8 cellular contexts compared by ENCODE assay signal in the genomic region with DNA sequence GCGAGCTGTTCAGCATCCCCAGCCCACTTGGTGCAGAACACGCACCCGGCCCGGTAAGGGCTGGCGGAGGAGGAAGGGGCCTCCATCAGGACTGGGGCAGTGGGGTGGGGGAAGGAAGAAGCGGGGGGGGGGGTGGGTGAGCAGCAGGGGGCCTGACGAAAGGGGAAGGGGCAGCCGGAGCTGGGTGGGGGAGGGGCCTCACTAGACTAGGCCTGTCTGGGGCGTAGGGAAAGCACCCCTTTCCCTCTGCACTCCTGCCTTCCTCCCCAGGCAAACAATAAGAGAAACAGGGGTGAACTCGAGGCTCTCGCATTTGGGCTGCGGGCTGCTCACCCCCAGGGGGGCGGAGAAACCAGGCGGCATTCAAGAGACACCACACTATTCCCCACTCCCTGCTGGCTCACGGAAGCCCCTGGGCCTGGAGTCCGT.
DNase-seq lines count a peak whose midpoint lies in the region; ATAC-seq and TF ChIP-seq lines count a peak whose summit lies in the region.

No MANE protein-coding gene starts in this region.

- no peaks in the 10 kb centered on the region for H3K27me3 Mint-ChIP-seq in activated T-cell treated with anti-CD3 and anti-CD28 coated beads, Interleukin-2, amount 50 U/mL, for 4 hours (ENCODE audit: low read depth)

- H3K9me3 ChIP-seq in heart right ventricle, result no peaks in the 10 kb centered on the region
- no peaks in the 10 kb centered on the region for H3K9me3 ChIP-seq in iPS-18a (ENCODE audit: control insufficient read depth, low read depth, low read length)

- intact Hi-C loops in heart right ventricle (cut with DNase I) (no loop called here), cardiac septum (cut with DNase I) (no loop called here)

- H3K4me3 ChIP-seq in heart right ventricle (peak overlapping the region in 9 of 10 donors; percentile 22 to 71 (median 63)), iPS-18a (ENCODE audit: low read length) (peak overlapping the region; percentile 90)

- ATAC-seq in heart right ventricle, result no peak
- ATAC-seq in activated T-cell treated with anti-CD3 and anti-CD28 coated beads, Interleukin-2, amount 50 U/mL, for 4 hours, result peak; percentile 42 to 51
- peak; percentile 49 for ATAC-seq in stimulated activated naive CD8-positive, alpha-beta T cell treated with anti-CD3 and anti-CD28 coated beads, Interleukin-15, Interleukin-2, amounts not matched to agents 100 U/mL and 50 U/mL, for 24 hours

- DNase-seq in heart right ventricle (no peak), cardiac septum (ENCODE audit: low spot score) (no peak), T-helper 9 cell (no peak), ACHN (no peak), COLO829 (ENCODE audit: low spot score) (no peak)
- DNase-seq in activated T-cell treated with anti-CD3 and anti-CD28 coated beads, Interleukin-2, amount 50 U/mL, for 4 hours, result peak; percentile 19
- peak; percentile 42 for DNase-seq in stimulated activated naive CD8-positive, alpha-beta T cell treated with anti-CD3 and anti-CD28 coated beads, Interleukin-15, Interleukin-2, amounts not matched to agents 100 U/mL and 50 U/mL, for 24 hours

- H3K9me3 Mint-ChIP-seq in activated T-cell treated with anti-CD3 and anti-CD28 coated beads, Interleukin-2, amount 50 U/mL, for 4 hours, result no peaks in the 10 kb centered on the region

- peaks cover 39% of the 10 kb centered on the region for H3K4me1 Mint-ChIP-seq in activated T-cell treated with anti-CD3 and anti-CD28 coated beads, Interleukin-2, amount 50 U/mL, for 4 hours (ENCODE audit: low read depth)

- WGBS in heart right ventricle, 2 donors, result 30 to 35% methylated on average over 15 to 16 of the region's 16 CpGs

- H3K4me1 ChIP-seq in heart right ventricle (peaks cover 10 to 25% (median 20%) of the 10 kb centered on the region in 9 donors), iPS-18a (ENCODE audit: control insufficient read depth, low read depth, low read length) (peaks cover 20% of the 10 kb centered on the region)

- H3K27me3 ChIP-seq in heart right ventricle (no peaks in the 10 kb centered on the region), iPS-18a (ENCODE audit: control insufficient read depth, insufficient read depth, low read length) (no peaks in the 10 kb centered on the region)

- H3K9ac ChIP-seq in iPS-18a (ENCODE audit: low read length), result peak overlapping the region; percentile 91

- no peak for TF ChIP-seq CTCF in heart right ventricle (IDR thresholded peaks at IDR 0.05)

- peaks cover 41% of the 10 kb centered on the region for H3K36me3 Mint-ChIP-seq in activated T-cell treated with anti-CD3 and anti-CD28 coated beads, Interleukin-2, amount 50 U/mL, for 4 hours (ENCODE audit: insufficient read depth)

- H3K27ac ChIP-seq in heart right ventricle, result peak overlapping the region in 8 of 10 donors; percentile 58 to 90 (median 86)
- peak overlapping the region; percentile 76 for H3K27ac ChIP-seq in iPS-18a (ENCODE audit: low read length)

- in situ Hi-C loops in ACHN (cut with HindIII; ENCODE audit: low pct_ligation_motif_present, low pct_unique_long_range_greater_than_20kb, low sequenced_read_pairs), result no loop called here

- peaks cover 0 to 57% (median 27%) of the 10 kb centered on the region in 9 donors for H3K36me3 ChIP-seq in heart right ventricle
- peaks cover 23% of the 10 kb centered on the region for H3K36me3 ChIP-seq in iPS-18a (ENCODE audit: control insufficient read depth, low read depth, low read length)

- H3K4me3 Mint-ChIP-seq in activated T-cell treated with anti-CD3 and anti-CD28 coated beads, Interleukin-2, amount 50 U/mL, for 4 hours, result peak overlapping the region; percentile 81

Comparison
In these comparisons a context has a peak if more than half of its experiments do, and no peak if none do; other contexts are left out.
1. ATAC-seq: peak in activated T-cell treated with anti-CD3 and anti-CD28 coated beads, Interleukin-2, amount 50 U/mL, for 4 hours (2 of 2) and stimulated activated naive CD8-positive, alpha-beta T cell treated with anti-CD3 and anti-CD28 coated beads, Interleukin-15, Interleukin-2, amounts not matched to agents 100 U/mL and 50 U/mL, for 24 hours (single experiment); none in heart right ventricle (0 of 8).
2. DNase-seq: peak in activated T-cell treated with anti-CD3 and anti-CD28 coated beads, Interleukin-2, amount 50 U/mL, for 4 hours (single experiment) and stimulated activated naive CD8-positive, alpha-beta T cell treated with anti-CD3 and anti-CD28 coated beads, Interleukin-15, Interleukin-2, amounts not matched to agents 100 U/mL and 50 U/mL, for 24 hours (single experiment); none in heart right ventricle (0 of 2), cardiac septum (single experiment), T-helper 9 cell (single experiment), ACHN (single experiment) and COLO829 (single experiment).